In genomic region chr19:19552811-19553210, GRCh38 we compare ENCODE assay signal across 8 cellular contexts. TPM values are rescaled to one million over a fixed set of nuclear protein-coding genes. Genes with fewer than 3 reads are reported as not detected.
A peak's percentile ranks its signal among the peaks of the same experiment; 100 is the strongest.
DNase-seq lines count a peak whose midpoint lies in the region; ATAC-seq and TF ChIP-seq lines count a peak whose summit lies in the region.

No MANE protein-coding gene starts in this region.

- H3K36me3 ChIP-seq in SJCRH30, result no peaks in the 10 kb centered on the region
- H3K36me3 ChIP-seq in upper lobe of right lung, result no peaks in the 10 kb centered on the region

- no peaks in the 10 kb centered on the region for H3K9me3 Mint-ChIP-seq in naive thymus-derived CD8-positive, alpha-beta T cell

- H3K27ac Mint-ChIP-seq in naive thymus-derived CD8-positive, alpha-beta T cell, result no peak overlapping the region

- no peaks in the 10 kb centered on the region for H3K9me3 ChIP-seq in SJCRH30 (replicated peaks)
- no peaks in the 10 kb centered on the region for H3K9me3 ChIP-seq in upper lobe of right lung

- no peak overlapping the region for H3K27ac ChIP-seq in SJCRH30
- no peak overlapping the region for H3K27ac ChIP-seq in upper lobe of right lung

- H3K27me3 Mint-ChIP-seq in naive thymus-derived CD8-positive, alpha-beta T cell, result peaks cover 0 to 6% (median 0%) of the 10 kb centered on the region in 5 donors

- intact Hi-C loops in upper lobe of right lung (cut with DNase I), result no loop called here

- peak; percentile 60 for TF ChIP-seq CTCF in foreskin fibroblast (IDR thresholded peaks at IDR 0.05; ENCODE audit: low read depth, low read length)
- peak; percentile 54 for TF ChIP-seq CTCF in upper lobe of right lung (IDR thresholded peaks at IDR 0.05)

- peaks cover 0 to 9% (median 3%) of the 10 kb centered on the region in 4 donors for H3K4me1 Mint-ChIP-seq in naive thymus-derived CD8-positive, alpha-beta T cell

- POLR2A ChIA-PET in naive thymus-derived CD8-positive, alpha-beta T cell (lab: Charles Lee), result interaction anchor here (0.6 to 1.9 kb wide), 3 partner anchors 21 to 76 kb away, joined by 4 to 5 read pairs (median 4); partner anchors contain the start of gene LPAR2

- H3K4me1 ChIP-seq in SJCRH30 (no peaks in the 10 kb centered on the region), upper lobe of right lung (no peaks in the 10 kb centered on the region)

- no peak overlapping the region for H3K4me3 Mint-ChIP-seq in naive thymus-derived CD8-positive, alpha-beta T cell

- peaks cover 8% of the 10 kb centered on the region; the same call in 1 of the 2 replicates for H3K27me3 ChIP-seq in SJCRH30
- H3K27me3 ChIP-seq in upper lobe of right lung, result peaks cover 16% of the 10 kb centered on the region

- peak; percentile 54 for ATAC-seq in upper lobe of right lung
- no peak for ATAC-seq in naive thymus-derived CD8-positive, alpha-beta T cell

- DNase-seq in stimulated activated CD4-positive, alpha-beta T cell treated with anti-CD3 and anti-CD28 coated beads, Interleukin-15, amount 100 ng/mL, for 24 hours, result peak; percentile 50
- no peak for DNase-seq in stimulated activated CD4-positive, alpha-beta T cell treated with anti-CD3 and anti-CD28 coated beads, Interleukin-2, amount 100 ng/mL, for 48 hours
- DNase-seq in SJCRH30, result peak; percentile 51 to 66
- DNase-seq in foreskin fibroblast, result peak in 1 of 2 donors; percentile 67
- no peak for DNase-seq in upper lobe of right lung
- no peak for DNase-seq in SHP77 (lab: John Stamatoyannopoulos, UW)
- no peak for DNase-seq in naive thymus-derived CD8-positive, alpha-beta T cell
- no peak for DNase-seq in NCI-H446 treated with DMSO at 0.1 percent for 48 hours (lab: John Stamatoyannopoulos, UW)

- H3K36me3 Mint-ChIP-seq in naive thymus-derived CD8-positive, alpha-beta T cell, result no peaks in the 10 kb centered on the region

- H3K4me3 ChIP-seq in SJCRH30, result no peak overlapping the region
- H3K4me3 ChIP-seq in foreskin fibroblast (ENCODE audit: low read depth in 1 of 2, low read length in 2 of 2), result no peak overlapping the region
- no peak overlapping the region for H3K4me3 ChIP-seq in upper lobe of right lung

RNA-seq across cellular contexts. Expression of gene CILP2, which starts 14.7 kb away (rescaled TPM):
- total RNA-seq in SJCRH30 (2014; rRNA removed; shearing (Covaris generic)), result 0.94 and 1.1 TPM in 2 replicates
- total RNA-seq in upper lobe of right lung, result 0.41 TPM
- under 1 TPM; 0.31 to 0.41 TPM for total RNA-seq in naive thymus-derived CD8-positive, alpha-beta T cell
- under 1 TPM in 2 of 3 donors, not detected in 1; 0.56 to 0.64 TPM for polyA plus RNA-seq in naive thymus-derived CD8-positive, alpha-beta T cell

RNA-seq across cellular contexts. Expression of gene YJEFN3, which starts 24.1 kb away (rescaled TPM):
- total RNA-seq in SJCRH30 (2014; rRNA removed; shearing (Covaris generic)), result 1.0 and 1.9 TPM in 2 replicates
- total RNA-seq in upper lobe of right lung, result 6.4 TPM
- total RNA-seq in naive thymus-derived CD8-positive, alpha-beta T cell, result 10 to 100 TPM; 11.1 to 12.8 TPM
- under 1 TPM in 2 of 3 donors, not detected in 1; 0.08 to 0.63 TPM for polyA plus RNA-seq in naive thymus-derived CD8-positive, alpha-beta T cell

RNA-seq across cellular contexts. Expression of gene NDUFA13, which starts 36.8 kb away (rescaled TPM):
- total RNA-seq in SJCRH30 (2014; rRNA removed; shearing (Covaris generic)), result 158 and 210 TPM in 2 replicates
- 207 TPM for total RNA-seq in upper lobe of right lung
- total RNA-seq in naive thymus-derived CD8-positive, alpha-beta T cell, result 100 to 1,000 TPM; 177 to 180 TPM
- polyA plus RNA-seq in naive thymus-derived CD8-positive, alpha-beta T cell, result 100 to 1,000 TPM; 329 to 360 (median 338) TPM

RNA-seq across cellular contexts. Expression of gene TSSK6, which starts 37.5 kb away (rescaled TPM):
- total RNA-seq in SJCRH30 (2014; rRNA removed; shearing (Covaris generic)), result 1.7 and 1.8 TPM in 2 replicates
- total RNA-seq in upper lobe of right lung, result 1.8 TPM
- total RNA-seq in naive thymus-derived CD8-positive, alpha-beta T cell, result 10 to 100 TPM in 1 of 2 experiments, 1 to 10 TPM in 1; 9.3 to 10.8 TPM
- polyA plus RNA-seq in naive thymus-derived CD8-positive, alpha-beta T cell, result 1 to 10 TPM in 2 of 3 donors, under 1 TPM in 1; 0.59 to 3.7 (median 3.1) TPM

Comparison
In these comparisons a context has a peak if more than half of its experiments do, and no peak if none do; other contexts are left out.
1. DNase-seq: peak in stimulated activated CD4-positive, alpha-beta T cell treated with anti-CD3 and anti-CD28 coated beads, Interleukin-15, amount 100 ng/mL, for 24 hours (single experiment) and SJCRH30 (2 of 2); none in stimulated activated CD4-positive, alpha-beta T cell treated with anti-CD3 and anti-CD28 coated beads, Interleukin-2, amount 100 ng/mL, for 48 hours (0 of 2), upper lobe of right lung (single experiment), SHP77 (0 of 2), naive thymus-derived CD8-positive, alpha-beta T cell (0 of 10) and NCI-H446 treated with DMSO at 0.1 percent for 48 hours (single experiment).